ENCODE assay signal across 8 cellular contexts in the genomic region with DNA sequence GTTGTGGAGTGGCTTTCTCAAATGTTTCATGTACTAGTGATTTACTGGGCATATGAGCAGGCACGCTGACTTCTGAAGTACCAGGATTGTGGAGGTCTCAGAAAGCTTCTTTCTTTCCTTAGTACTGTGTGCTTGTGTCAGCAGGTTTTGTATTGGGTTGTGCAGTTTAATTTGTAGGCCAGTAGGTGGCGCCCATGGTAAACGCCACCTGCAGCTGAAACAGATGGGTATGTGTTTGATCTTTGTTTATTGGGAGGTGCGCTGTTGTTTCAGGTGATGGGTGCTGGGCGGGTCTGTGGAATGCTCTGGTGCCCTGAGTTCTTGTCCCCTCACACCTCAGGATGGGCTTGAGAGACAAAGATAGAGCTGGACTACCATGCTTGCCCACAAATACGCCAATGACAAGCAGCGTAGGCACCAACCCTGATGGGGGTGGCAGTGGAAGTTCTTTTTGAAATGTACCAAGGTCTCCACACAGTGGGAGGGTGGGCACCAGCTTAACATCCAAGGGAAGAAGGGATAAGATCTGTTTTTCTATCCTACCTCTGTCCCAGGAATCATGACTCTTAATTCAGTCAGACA.
DNase-seq lines count a peak whose midpoint lies in the region; ATAC-seq and TF ChIP-seq lines count a peak whose summit lies in the region.

No MANE protein-coding gene starts in this region.

- ATAC-seq in GM21390 (IDR thresholded peaks at IDR 0.05; ENCODE audit: unreplicated experiment) = peak; percentile 89
- ATAC-seq in activated CD8-positive, alpha-beta memory T cell treated with anti-CD3 and anti-CD28 coated beads, Interleukin-2, amount 10 ng/mL, durations not matched to agents 7 days and 5 days = no peak

- no peaks in the 10 kb centered on the region for H3K36me3 Mint-ChIP-seq in activated CD4-positive, alpha-beta memory T cell treated with anti-CD3 and anti-CD28 coated beads, Interleukin-2, amount 10 ng/mL, durations not matched to agents 7 days and 5 days (ENCODE audit: low read depth)
- H3K36me3 Mint-ChIP-seq in activated CD4-positive, alpha-beta memory T cell treated with anti-CD3 and anti-CD28 coated beads for 36 hours = no peaks in the 10 kb centered on the region
- H3K36me3 Mint-ChIP-seq in activated CD8-positive, alpha-beta memory T cell treated with anti-CD3 and anti-CD28 coated beads, Interleukin-2, amount 10 ng/mL, durations not matched to agents 7 days and 5 days = no peaks in the 10 kb centered on the region

- POLR2A ChIA-PET in activated CD4-positive, alpha-beta memory T cell treated with anti-CD3 and anti-CD28 coated beads, Interleukin-2, amount 10 ng/mL, durations not matched to agents 7 days and 5 days (lab: Charles Lee) = no interaction called here
- POLR2A ChIA-PET in activated CD4-positive, alpha-beta memory T cell treated with anti-CD3 and anti-CD28 coated beads for 36 hours (lab: Charles Lee) = no interaction called here

- DNase-seq in activated CD4-positive, alpha-beta memory T cell treated with anti-CD3 and anti-CD28 coated beads, Interleukin-2, amount 10 ng/mL, durations not matched to agents 7 days and 5 days = peak; percentile 16
- no peak for DNase-seq in activated CD4-positive, alpha-beta memory T cell treated with anti-CD3 and anti-CD28 coated beads for 36 hours
- peak; percentile 17 for DNase-seq in HK-2 (ENCODE audit: unreplicated experiment)
- peak; percentile 48 for DNase-seq in OCI-M1 (lab: John Stamatoyannopoulos, UW)
- DNase-seq in epithelial cell of proximal tubule (ENCODE audit: low read depth) = no peak
- peak; percentile 0 for DNase-seq in pons (ENCODE audit: low spot score)
- no peak for DNase-seq in activated CD8-positive, alpha-beta memory T cell treated with anti-CD3 and anti-CD28 coated beads, Interleukin-2, amount 10 ng/mL, durations not matched to agents 7 days and 5 days

- no peaks in the 10 kb centered on the region for H3K9me3 Mint-ChIP-seq in activated CD4-positive, alpha-beta memory T cell treated with anti-CD3 and anti-CD28 coated beads, Interleukin-2, amount 10 ng/mL, durations not matched to agents 7 days and 5 days
- H3K9me3 Mint-ChIP-seq in activated CD4-positive, alpha-beta memory T cell treated with anti-CD3 and anti-CD28 coated beads for 36 hours = no peaks in the 10 kb centered on the region
- H3K9me3 Mint-ChIP-seq in activated CD8-positive, alpha-beta memory T cell treated with anti-CD3 and anti-CD28 coated beads, Interleukin-2, amount 10 ng/mL, durations not matched to agents 7 days and 5 days (ENCODE audit: low read depth) = no peaks in the 10 kb centered on the region

- intact Hi-C loops in activated CD4-positive, alpha-beta memory T cell treated with anti-CD3 and anti-CD28 coated beads for 36 hours (cut with micrococcal nuclease) = loop anchor here (5.0 kb wide), 1 partner anchor 1006 kb away; no protein-coding TSS in a partner anchor

- H3K4me3 ChIP-seq in epithelial cell of proximal tubule (ENCODE audit: low read depth, low read length) = no peak overlapping the region

- no peak overlapping the region for H3K27ac Mint-ChIP-seq in activated CD4-positive, alpha-beta memory T cell treated with anti-CD3 and anti-CD28 coated beads, Interleukin-2, amount 10 ng/mL, durations not matched to agents 7 days and 5 days
- H3K27ac Mint-ChIP-seq in activated CD4-positive, alpha-beta memory T cell treated with anti-CD3 and anti-CD28 coated beads for 36 hours = no peak overlapping the region
- H3K27ac Mint-ChIP-seq in activated CD8-positive, alpha-beta memory T cell treated with anti-CD3 and anti-CD28 coated beads, Interleukin-2, amount 10 ng/mL, durations not matched to agents 7 days and 5 days = no peak overlapping the region

- no peak overlapping the region for H3K4me3 Mint-ChIP-seq in activated CD4-positive, alpha-beta memory T cell treated with anti-CD3 and anti-CD28 coated beads, Interleukin-2, amount 10 ng/mL, durations not matched to agents 7 days and 5 days
- no peak overlapping the region for H3K4me3 Mint-ChIP-seq in activated CD4-positive, alpha-beta memory T cell treated with anti-CD3 and anti-CD28 coated beads for 36 hours
- H3K4me3 Mint-ChIP-seq in activated CD8-positive, alpha-beta memory T cell treated with anti-CD3 and anti-CD28 coated beads, Interleukin-2, amount 10 ng/mL, durations not matched to agents 7 days and 5 days = no peak overlapping the region

- peak; percentile 75 for TF ChIP-seq CTCF in epithelial cell of proximal tubule (conservative IDR thresholded peaks at IDR 0.05; ENCODE audit: low read depth, low read length)

- no peaks in the 10 kb centered on the region for H3K4me1 Mint-ChIP-seq in activated CD4-positive, alpha-beta memory T cell treated with anti-CD3 and anti-CD28 coated beads, Interleukin-2, amount 10 ng/mL, durations not matched to agents 7 days and 5 days
- H3K4me1 Mint-ChIP-seq in activated CD4-positive, alpha-beta memory T cell treated with anti-CD3 and anti-CD28 coated beads for 36 hours (ENCODE audit: low read depth) = no peaks in the 10 kb centered on the region
- no peaks in the 10 kb centered on the region for H3K4me1 Mint-ChIP-seq in activated CD8-positive, alpha-beta memory T cell treated with anti-CD3 and anti-CD28 coated beads, Interleukin-2, amount 10 ng/mL, durations not matched to agents 7 days and 5 days

- H3K27me3 Mint-ChIP-seq in activated CD4-positive, alpha-beta memory T cell treated with anti-CD3 and anti-CD28 coated beads, Interleukin-2, amount 10 ng/mL, durations not matched to agents 7 days and 5 days = no peaks in the 10 kb centered on the region
- no peaks in the 10 kb centered on the region for H3K27me3 Mint-ChIP-seq in activated CD4-positive, alpha-beta memory T cell treated with anti-CD3 and anti-CD28 coated beads for 36 hours
- H3K27me3 Mint-ChIP-seq in activated CD8-positive, alpha-beta memory T cell treated with anti-CD3 and anti-CD28 coated beads, Interleukin-2, amount 10 ng/mL, durations not matched to agents 7 days and 5 days = no peaks in the 10 kb centered on the region

- CTCF ChIA-PET in activated CD4-positive, alpha-beta memory T cell treated with anti-CD3 and anti-CD28 coated beads, Interleukin-2, amount 10 ng/mL, durations not matched to agents 7 days and 5 days (lab: Charles Lee) = interaction anchor here (0.7 to 1.6 kb wide), 2 partner anchors 14 to 26 kb away, joined by 3 read pairs; no protein-coding TSS in a partner anchor
- CTCF ChIA-PET in activated CD4-positive, alpha-beta memory T cell treated with anti-CD3 and anti-CD28 coated beads for 36 hours (lab: Charles Lee) = no interaction called here
- CTCF ChIA-PET in activated CD8-positive, alpha-beta memory T cell treated with anti-CD3 and anti-CD28 coated beads, Interleukin-2, amount 10 ng/mL, durations not matched to agents 7 days and 5 days (lab: Charles Lee) = no interaction called here

Comparison
In these comparisons a context has a peak if more than half of its experiments do, and no peak if none do; other contexts are left out.
1. DNase-seq: peak in activated CD4-positive, alpha-beta memory T cell treated with anti-CD3 and anti-CD28 coated beads, Interleukin-2, amount 10 ng/mL, durations not matched to agents 7 days and 5 days (single experiment), HK-2 (single experiment), OCI-M1 (single experiment) and pons (single experiment); none in activated CD4-positive, alpha-beta memory T cell treated with anti-CD3 and anti-CD28 coated beads for 36 hours (single experiment), epithelial cell of proximal tubule (single experiment) and activated CD8-positive, alpha-beta memory T cell treated with anti-CD3 and anti-CD28 coated beads, Interleukin-2, amount 10 ng/mL, durations not matched to agents 7 days and 5 days (single experiment).